ENCODE assay signal across 8 cellular contexts in the genomic region with DNA sequence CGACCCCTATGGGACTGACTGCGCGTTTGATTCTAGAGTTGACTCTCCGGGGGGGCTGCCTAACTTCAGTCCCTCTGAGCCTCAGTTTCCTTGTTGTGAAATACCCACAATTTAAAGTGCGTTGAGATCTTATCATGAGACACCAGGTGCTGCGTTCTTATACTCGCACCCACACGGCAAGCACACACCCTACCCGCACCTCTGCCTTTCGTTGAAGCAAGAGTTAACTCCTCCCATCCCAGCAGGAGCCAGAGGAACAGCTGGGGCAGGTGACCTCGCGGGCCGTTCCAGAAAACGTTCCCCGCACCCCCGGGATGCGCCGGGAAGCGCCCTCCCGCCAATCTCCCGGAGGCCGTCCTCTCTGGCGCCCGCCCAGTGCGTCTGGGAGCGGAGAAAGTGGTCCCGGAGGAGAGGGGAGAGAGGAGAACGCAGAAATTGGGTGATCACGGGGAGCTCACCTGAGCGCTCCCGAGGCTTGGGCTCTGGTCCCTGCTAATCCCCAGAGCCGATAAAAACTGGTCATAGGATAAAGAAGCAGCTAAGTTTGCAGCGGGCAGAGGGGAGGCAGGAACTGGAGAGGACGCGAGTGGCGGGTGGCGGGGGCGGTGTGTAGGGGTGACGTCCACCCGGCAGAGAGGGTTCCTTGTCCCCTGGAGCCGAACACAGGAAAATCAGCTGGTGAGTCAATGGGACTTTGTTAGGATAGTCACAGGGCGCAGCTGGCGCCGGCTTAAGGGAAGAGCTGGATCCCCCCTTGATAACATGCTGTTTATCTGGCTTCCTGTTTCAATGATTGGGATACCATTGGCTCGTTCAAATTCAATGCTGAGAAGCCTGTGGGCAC. TPM values are rescaled to one million over a fixed set of nuclear protein-coding genes. Genes with fewer than 3 reads are reported as not detected.
DNase-seq lines count a peak whose midpoint lies in the region; ATAC-seq, FAIRE-seq and TF ChIP-seq lines count a peak whose summit lies in the region.

No MANE protein-coding gene starts in this region.

- peak overlapping the region; percentile 86 for H2BK15ac ChIP-seq in mesenchymal stem cell (ENCODE audit: low read depth, poor library complexity, severe bottlenecking)

- peak overlapping the region; percentile 24 for H2BK5ac ChIP-seq in mesenchymal stem cell (ENCODE audit: low read depth, low read length, poor library complexity, severe bottlenecking)

- H4K8ac ChIP-seq in mesenchymal stem cell (ENCODE audit: low read length) = peak overlapping the region; percentile 67

- H3K4me2 ChIP-seq in endothelial cell of umbilical vein (ENCODE audit: insufficient read depth, low read length) = peak overlapping the region; percentile 90
- H3K4me2 ChIP-seq in mesenchymal stem cell (ENCODE audit: low read length, poor library complexity, severe bottlenecking) = peak overlapping the region; percentile 92

- peak overlapping the region; percentile 77 for H2BK120ac ChIP-seq in mesenchymal stem cell (ENCODE audit: low read depth, low read length)

- peak; percentile 90 for DNase-seq in Ammon's horn (ENCODE audit: low spot score)
- DNase-seq in SK-MEL-5 (ENCODE audit: low read depth, low spot score) = peak; percentile 85
- peak; percentile 86 for DNase-seq in endothelial cell of umbilical vein (ENCODE audit: low read depth, low spot score)
- peak; percentile 84 for DNase-seq in mesenchymal stem cell
- DNase-seq in thyroid gland = peak; percentile 29 to 40
- no peak for DNase-seq in cerebellar cortex (ENCODE audit: low spot score)

- dilution Hi-C loops in endothelial cell of umbilical vein (cut with MboI; ENCODE audit: extremely low pct_ligation_motif_present, low sequenced_read_pairs) = no loop called here

- peak; percentile 88 for FAIRE-seq in endothelial cell of umbilical vein (lab: Jason Lieb, UNC)

- H3K23ac ChIP-seq in mesenchymal stem cell (ENCODE audit: low read length in 2 of 2) = peak overlapping the region in 1 of 2 experiments; percentile 72

- H3K4me1 ChIP-seq in HUES6 (ENCODE audit: control insufficient read depth, insufficient read depth, low read length) = peaks cover 11% of the 10 kb centered on the region
- peaks cover 76% of the 10 kb centered on the region for H3K4me1 ChIP-seq in endothelial cell of umbilical vein (ENCODE audit: control insufficient read depth, extremely low read depth, insufficient read depth, low read length)
- peaks cover 25% of the 10 kb centered on the region for H3K4me1 ChIP-seq in mesenchymal stem cell (ENCODE audit: control insufficient read depth, insufficient read depth, low read depth, low read length)
- peaks cover 8 to 38% of the 10 kb centered on the region in 2 donors for H3K4me1 ChIP-seq in thyroid gland

- peak; percentile 55 for TF ChIP-seq POLR2A in endothelial cell of umbilical vein (IDR thresholded peaks at IDR 0.05; ENCODE audit: low read depth, low read length)
- no peak for TF ChIP-seq POLR2A in thyroid gland (IDR thresholded peaks at IDR 0.05)

- BruUV-seq in endothelial cell of umbilical vein (replicated peaks; lab: Mats Ljungman, UMichigan) = TSS peak; percentile 89

- H4K20me1 ChIP-seq in endothelial cell of umbilical vein (replicated peaks; ENCODE audit: control insufficient read depth, extremely low read depth, insufficient read depth, low read length) = no peaks in the 10 kb centered on the region

- H3K79me2 ChIP-seq in endothelial cell of umbilical vein (ENCODE audit: control insufficient read depth, insufficient read depth, low read length) = peaks cover 55% of the 10 kb centered on the region

- H3K18ac ChIP-seq in mesenchymal stem cell (ENCODE audit: low read depth in 1 of 2, low read length in 2 of 2) = peak overlapping the region; percentile 60 to 84

- no peak for ATAC-seq in HG02571 (IDR thresholded peaks at IDR 0.05; ENCODE audit: unreplicated experiment)

- H2AFZ ChIP-seq in endothelial cell of umbilical vein (ENCODE audit: low read depth, low read length) (peak overlapping the region; percentile 1), mesenchymal stem cell (ENCODE audit: low read depth, low read length) (peak overlapping the region; percentile 81)

- H3K27ac ChIP-seq in HUES6 (ENCODE audit: low read depth, low read length) (no peak overlapping the region), endothelial cell of umbilical vein (ENCODE audit: insufficient read depth, low read depth, low read length) (peak overlapping the region; percentile 93), mesenchymal stem cell (ENCODE audit: low read length, poor library complexity, severe bottlenecking) (peak overlapping the region; percentile 75), thyroid gland (peak overlapping the region; percentile 64 to 76 (median 70))

- H3K4me3 ChIP-seq in HUES6 (ENCODE audit: low read depth, low read length) (peak overlapping the region; percentile 83), endothelial cell of umbilical vein (replicated peaks in 1 of 3; ENCODE audit: insufficient read depth in 1 of 3, low read depth in 1 of 3, low read length in 3 of 3) (peak overlapping the region; percentile 70 to 90 (median 85)), mesenchymal stem cell (ENCODE audit: insufficient read depth in 1 of 2, low read depth in 1 of 2, low read length in 2 of 2) (peak overlapping the region; percentile 74 to 94), thyroid gland (replicated peaks in 1 of 3) (peak overlapping the region; percentile 37 to 66 (median 48))

- no peaks in the 10 kb centered on the region for H3K36me3 ChIP-seq in HUES6 (ENCODE audit: control insufficient read depth, insufficient read depth, low read length)
- no peaks in the 10 kb centered on the region for H3K36me3 ChIP-seq in endothelial cell of umbilical vein (ENCODE audit: control insufficient read depth in 2 of 2, extremely low read depth in 1 of 2, insufficient read depth in 2 of 2, low read length in 2 of 2)
- no peaks in the 10 kb centered on the region for H3K36me3 ChIP-seq in mesenchymal stem cell (ENCODE audit: control insufficient read depth in 1 of 2, insufficient read depth in 2 of 2, low read depth in 1 of 2, low read length in 2 of 2)
- no peaks in the 10 kb centered on the region for H3K36me3 ChIP-seq in thyroid gland

- H2BK12ac ChIP-seq in mesenchymal stem cell (ENCODE audit: low read length in 2 of 2) = peak overlapping the region; percentile 72 to 86

- H3K9me3 ChIP-seq in HUES6 (ENCODE audit: control insufficient read depth, insufficient read depth, low read depth, low read length) (no peaks in the 10 kb centered on the region), endothelial cell of umbilical vein (replicated peaks; ENCODE audit: control insufficient read depth, insufficient read depth, low read length) (no peaks in the 10 kb centered on the region), mesenchymal stem cell (ENCODE audit: control insufficient read depth, low read length) (no peaks in the 10 kb centered on the region), thyroid gland (no peaks in the 10 kb centered on the region)

- H3K27me3 ChIP-seq in HUES6 (ENCODE audit: control insufficient read depth, insufficient read depth, low read length) (peaks cover 52% of the 10 kb centered on the region), endothelial cell of umbilical vein (ENCODE audit: control insufficient read depth in 2 of 2, insufficient read depth in 2 of 2, low read length in 2 of 2) (no peaks in the 10 kb centered on the region), mesenchymal stem cell (ENCODE audit: control insufficient read depth in 1 of 2, insufficient read depth in 1 of 2, low read length in 2 of 2) (no peaks in the 10 kb centered on the region), thyroid gland (no peaks in the 10 kb centered on the region)

- whole genome bisulfite sequencing in mesenchymal stem cell = under 1% methylated on average over 45 of the region's 45 CpGs
- 11 to 13% methylated on average over 32 to 43 of the region's 45 CpGs for WGBS in thyroid gland, 2 donors

- in situ Hi-C loops in SK-MEL-5 (cut with HindIII; ENCODE audit: low pct_unique_long_range_greater_than_20kb, low sequenced_read_pairs) = no loop called here

- no peak for TF ChIP-seq CTCF in endothelial cell of umbilical vein (IDR thresholded peaks at IDR 0.05; ENCODE audit: extremely low read depth in 1 of 2, insufficient read depth in 1 of 2, low read depth in 1 of 2, low read length in 2 of 2)
- no peak for TF ChIP-seq CTCF in thyroid gland (IDR thresholded peaks at IDR 0.05)

- peak overlapping the region in 1 of 2 experiments; percentile 97 for H3K14ac ChIP-seq in mesenchymal stem cell (ENCODE audit: low read length in 2 of 2)

- intact Hi-C loops in endothelial cell of umbilical vein (cut with micrococcal nuclease) (loop anchor here (1.0 to 10.0 kb wide), 4 partner anchors 17 to 415 kb away; a partner anchor contains a TSS), thyroid gland (cut with DNase I) (no loop called here)

- no peak overlapping the region for H2AK5ac ChIP-seq in mesenchymal stem cell (ENCODE audit: low read length, severe bottlenecking)

- H3K4ac ChIP-seq in mesenchymal stem cell (ENCODE audit: low read depth in 1 of 2, low read length in 2 of 2) = peak overlapping the region; percentile 35 to 96

- H3K9ac ChIP-seq in HUES6 (ENCODE audit: low read length) (peak overlapping the region; percentile 36), endothelial cell of umbilical vein (replicated peaks; ENCODE audit: extremely low read depth, insufficient read depth, low read length) (peak overlapping the region; percentile 88), mesenchymal stem cell (ENCODE audit: low read length) (peak overlapping the region; percentile 93)

- peak overlapping the region; percentile 64 for H4K91ac ChIP-seq in mesenchymal stem cell (ENCODE audit: low read length)

- CTCF ChIA-PET in endothelial cell of umbilical vein (lab: Charles Lee) = interaction anchor here (0.8 to 3.9 kb wide), 13 partner anchors 8 to 255 kb away, joined by 3 to 16 read pairs (median 4); no protein-coding TSS in a partner anchor

- no peaks in the 10 kb centered on the region for H3K9me1 ChIP-seq in endothelial cell of umbilical vein (replicated peaks; ENCODE audit: control insufficient read depth, extremely low read depth, insufficient read depth, low read length)

- peaks cover 2% of the 10 kb centered on the region for H3K79me1 ChIP-seq in mesenchymal stem cell (replicated peaks; ENCODE audit: low read length, poor library complexity, severe bottlenecking)

- POLR2A ChIA-PET in endothelial cell of umbilical vein (lab: Charles Lee) = interaction anchor here (0.6 to 0.9 kb wide), 3 partner anchors 71 to 239 kb away, joined by 3 to 4 read pairs (median 3); a partner anchor contains a TSS

RNA-seq across cellular contexts. Expression of a gene that starts 0.9 kb away (rescaled TPM):
- 13.7 and 15.3 TPM in 2 replicates for total RNA-seq in SK-MEL-5 (2014; rRNA removed; shearing (Covaris generic))
- polyA plus RNA-seq in SK-MEL-5 (2015; cell fraction: cytosol; rRNA removed) = 12.5 and 20.5 TPM in 2 replicates
- polyA plus RNA-seq in SK-MEL-5 (2015; cell fraction: nucleus; rRNA removed) = 13.0 and 34.3 TPM in 2 replicates
- total RNA-seq in endothelial cell of umbilical vein (136 and 138 TPM in 2 replicates), thyroid gland (10 to 100 TPM; 13.3 to 29.7 (median 24.1) TPM)
- 16.3 and 19.9 TPM in 2 replicates for polyA plus RNA-seq in endothelial cell of umbilical vein
- 27.2 and 31.1 TPM in 2 replicates for polyA plus RNA-seq in endothelial cell of umbilical vein (2011; cell fraction: cytosol; rRNA removed)
- polyA plus RNA-seq in endothelial cell of umbilical vein (2011; cell fraction: nucleus; rRNA removed) = 58.6 and 65.0 TPM in 2 replicates
- 73.9 and 86.9 TPM in 2 replicates for polyA plus RNA-seq in endothelial cell of umbilical vein (2012)
- 45.0 and 46.8 TPM in 2 replicates for polyA minus RNA-seq in endothelial cell of umbilical vein
- 0.31 TPM for polyA minus RNA-seq in endothelial cell of umbilical vein (2011; cell fraction: cytosol; rRNA and poly(A)+ RNA removed)
- 83.9 and 99.0 TPM in 2 replicates for polyA minus RNA-seq in endothelial cell of umbilical vein (2011; cell fraction: nucleus; rRNA and poly(A)+ RNA removed)
- 51.4 TPM for polyA plus RNA-seq in mesenchymal stem cell (2013, experiment 1 of 2)
- 45.4 TPM for polyA plus RNA-seq in mesenchymal stem cell (2013, experiment 2 of 2)

RNA-seq across cellular contexts. Expression of a gene that starts 32.9 kb away (rescaled TPM):
- total RNA-seq in SK-MEL-5 (2014; rRNA removed; shearing (Covaris generic)) = 56.4 and 67.0 TPM in 2 replicates
- polyA plus RNA-seq in SK-MEL-5 (2015; cell fraction: cytosol; rRNA removed) = 92.8 and 99.8 TPM in 2 replicates
- polyA plus RNA-seq in SK-MEL-5 (2015; cell fraction: nucleus; rRNA removed) = 42.4 and 43.1 TPM in 2 replicates
- 332 and 393 TPM in 2 replicates for total RNA-seq in endothelial cell of umbilical vein
- 510 and 560 TPM in 2 replicates for polyA plus RNA-seq in endothelial cell of umbilical vein
- 538 and 578 TPM in 2 replicates for polyA plus RNA-seq in endothelial cell of umbilical vein (2011; cell fraction: cytosol; rRNA removed)
- 426 and 474 TPM in 2 replicates for polyA plus RNA-seq in endothelial cell of umbilical vein (2011; cell fraction: nucleus; rRNA removed)
- polyA plus RNA-seq in endothelial cell of umbilical vein (2012) = 291 and 393 TPM in 2 replicates
- 360 and 393 TPM in 2 replicates for polyA minus RNA-seq in endothelial cell of umbilical vein
- 93.8 TPM for polyA minus RNA-seq in endothelial cell of umbilical vein (2011; cell fraction: cytosol; rRNA and poly(A)+ RNA removed)
- polyA minus RNA-seq in endothelial cell of umbilical vein (2011; cell fraction: nucleus; rRNA and poly(A)+ RNA removed) = 111 and 143 TPM in 2 replicates
- 86.6 TPM for polyA plus RNA-seq in mesenchymal stem cell (2013, experiment 1 of 2)
- polyA plus RNA-seq in mesenchymal stem cell (2013, experiment 2 of 2) = 85.7 TPM
- total RNA-seq in thyroid gland = 100 to 1,000 TPM; 285 to 835 (median 454) TPM

Comparison
In these comparisons a context has a peak if more than half of its experiments do, and no peak if none do; other contexts are left out.
1. H3K9ac ChIP-seq: peak in every context shown above with its lines; median percentile 93 in mesenchymal stem cell; 88 in endothelial cell of umbilical vein; 36 in HUES6.